In the genomic region with DNA sequence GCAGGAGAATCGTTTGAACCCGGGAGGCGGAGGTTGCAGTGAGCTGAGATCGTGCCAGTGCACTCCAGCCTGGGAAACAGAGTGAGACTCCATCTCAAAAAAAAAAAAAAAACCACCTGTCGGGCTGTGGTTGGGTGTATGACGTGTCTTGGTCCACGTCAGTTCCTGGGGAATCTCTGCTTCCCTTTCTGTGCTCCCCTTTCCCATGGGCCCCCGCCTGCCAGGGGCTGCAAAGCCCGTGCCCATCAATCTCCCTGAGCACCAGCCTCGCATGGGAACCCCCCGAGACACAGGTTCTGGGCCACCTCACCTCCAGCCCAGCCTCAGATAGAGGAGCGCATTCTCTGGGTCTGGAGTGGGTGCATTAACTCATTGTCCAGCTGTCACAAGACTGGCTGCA, we compare ENCODE assay signal across 11 cellular contexts. TPM values are rescaled to one million over a fixed set of nuclear protein-coding genes. Genes with fewer than 3 reads are reported as not detected.
A peak's percentile ranks its signal among the peaks of the same experiment; 100 is the strongest.
DNase-seq lines count a peak whose midpoint lies in the region; ATAC-seq and TF ChIP-seq lines count a peak whose summit lies in the region.
"Had no signal": no experiment of that assay in that cellular context is flagged by ENCODE, and none has a peak within 500 bp of the region (broad histone marks: within the 10 kb centered on the region; RNA-seq: fewer than 3 reads in every experiment).

No MANE protein-coding gene starts in this region.

- H3K27me3 Mint-ChIP-seq in activated naive CD8-positive, alpha-beta T cell treated with anti-CD3 and anti-CD28 coated beads, Interleukin-2, amount 50 U/mL, for 24 hours: peaks cover 5% of the 10 kb centered on the region
- H3K27me3 Mint-ChIP-seq in progenitor cell of endocrine pancreas: peaks cover 9% of the 10 kb centered on the region

- peak overlapping the region; percentile 95 for H3K4me3 ChIP-seq in OCI-LY3 (ENCODE audit: low read length)

- H3K27ac ChIP-seq in OCI-LY3 (ENCODE audit: low read length): no peak overlapping the region
- H3K27ac ChIP-seq: epithelial cell of prostate had no signal

- H3K4me2 ChIP-seq in OCI-LY3 (ENCODE audit: low read length): peak overlapping the region; percentile 92

- H3K4me3 Mint-ChIP-seq in activated naive CD8-positive, alpha-beta T cell treated with anti-CD3 and anti-CD28 coated beads, Interleukin-2, amount 50 U/mL, for 24 hours: peak overlapping the region; percentile 4
- H3K4me3 Mint-ChIP-seq in progenitor cell of endocrine pancreas (ENCODE audit: low read depth): peak overlapping the region; percentile 58

- no peak overlapping the region for H3K27ac Mint-ChIP-seq in activated naive CD8-positive, alpha-beta T cell treated with anti-CD3 and anti-CD28 coated beads, Interleukin-2, amount 50 U/mL, for 24 hours
- H3K27ac Mint-ChIP-seq in progenitor cell of endocrine pancreas: no peak overlapping the region

- no peaks in the 10 kb centered on the region for H3K36me3 ChIP-seq in OCI-LY3 (replicated peaks; ENCODE audit: low read depth, low read length)
- H3K36me3 ChIP-seq: lower lobe of right lung had no signal

- no peak for ATAC-seq in activated naive CD8-positive, alpha-beta T cell treated with anti-CD3 and anti-CD28 coated beads, Interleukin-2, amount 50 U/mL, for 24 hours
- ATAC-seq in GM21723 (IDR thresholded peaks at IDR 0.05; ENCODE audit: unreplicated experiment) (no peak), GM18520 (IDR thresholded peaks at IDR 0.05; ENCODE audit: unreplicated experiment) (no peak), left colon (no peak)

- H4K20me1 ChIP-seq in OCI-LY3 (ENCODE audit: insufficient read depth, low read length): peaks cover 17% of the 10 kb centered on the region

- H3K9me3 ChIP-seq in OCI-LY3 (ENCODE audit: insufficient read depth, low read length): no peaks in the 10 kb centered on the region
- H3K9me3 ChIP-seq: lower lobe of right lung had no signal

- peaks cover 51% of the 10 kb centered on the region for H3K4me1 ChIP-seq in OCI-LY3 (ENCODE audit: low read length)

- H3K27me3 ChIP-seq in OCI-LY3 (ENCODE audit: low read depth, low read length): peaks cover 19% of the 10 kb centered on the region

- DNase-seq in Daoy (ENCODE audit: low read depth) (peak; percentile 84), progenitor cell of endocrine pancreas (ENCODE audit: low spot score, unreplicated experiment) (no peak), left colon (no peak)
- DNase-seq in activated naive CD8-positive, alpha-beta T cell treated with anti-CD3 and anti-CD28 coated beads, Interleukin-2, amount 50 U/mL, for 24 hours: peak; percentile 30
- DNase-seq: HCEC 1CT, hippocampal formation had no signal

- intact Hi-C loops in left colon (cut with DNase I, micrococcal nuclease): loop anchor here (5.0 kb wide), 1 partner anchor 108 kb away; no protein-coding TSS in a partner anchor

- no peak overlapping the region for H2AFZ ChIP-seq in OCI-LY3 (ENCODE audit: low read depth, low read length)

- TF ChIP-seq CTCF in OCI-LY3 (IDR thresholded peaks at IDR 0.05; ENCODE audit: low read depth, low read length) (no peak), progenitor cell of endocrine pancreas (IDR thresholded peaks at IDR 0.05; ENCODE audit: unreplicated experiment) (no peak)

- H3K36me3 Mint-ChIP-seq in activated naive CD8-positive, alpha-beta T cell treated with anti-CD3 and anti-CD28 coated beads, Interleukin-2, amount 50 U/mL, for 24 hours (ENCODE audit: low read depth): no peaks in the 10 kb centered on the region
- no peaks in the 10 kb centered on the region for H3K36me3 Mint-ChIP-seq in progenitor cell of endocrine pancreas (ENCODE audit: insufficient read depth)

- H3K9ac ChIP-seq in OCI-LY3 (ENCODE audit: low read length): 0 out of 2 replicates have a peak overlapping the region, but pooled peaks have one; percentile 0

- H3K79me2 ChIP-seq in OCI-LY3 (ENCODE audit: low read length): no peaks in the 10 kb centered on the region; the same call in 1 of the 2 replicates

- H3K9me3 Mint-ChIP-seq in activated naive CD8-positive, alpha-beta T cell treated with anti-CD3 and anti-CD28 coated beads, Interleukin-2, amount 50 U/mL, for 24 hours: no peaks in the 10 kb centered on the region
- H3K9me3 Mint-ChIP-seq in progenitor cell of endocrine pancreas (ENCODE audit: low read depth): no peaks in the 10 kb centered on the region

- peaks cover 29% of the 10 kb centered on the region for H3K4me1 Mint-ChIP-seq in activated naive CD8-positive, alpha-beta T cell treated with anti-CD3 and anti-CD28 coated beads, Interleukin-2, amount 50 U/mL, for 24 hours
- H3K4me1 Mint-ChIP-seq in progenitor cell of endocrine pancreas (ENCODE audit: low read depth): peaks cover 4% of the 10 kb centered on the region

RNA-seq across cellular contexts. Expression of gene SH2B2, which starts 2.3 kb away (rescaled TPM):
- 2.2 and 5.3 TPM in 2 replicates for total RNA-seq in Daoy (2014; rRNA removed; shearing (Covaris generic))
- total RNA-seq in progenitor cell of endocrine pancreas (11.2 and 11.5 TPM in 2 replicates), left colon (1 to 10 TPM; 3.2 to 3.3 TPM)

Comparison
In these comparisons a context has a peak if more than half of its experiments do, and no peak if none do; other contexts are left out.
1. DNase-seq: peak in Daoy (single experiment) and activated naive CD8-positive, alpha-beta T cell treated with anti-CD3 and anti-CD28 coated beads, Interleukin-2, amount 50 U/mL, for 24 hours (single experiment); none in progenitor cell of endocrine pancreas (single experiment) and left colon (0 of 2).